In genomic region chr20:49653925-49654324, GRCh38 we compare ENCODE assay signal across 20 cellular contexts.
"Had no signal": no experiment of that assay in that cellular context is flagged by ENCODE, and none has a peak within 500 bp of the region (broad histone marks: within the 10 kb centered on the region; RNA-seq: fewer than 3 reads in every experiment).

No MANE protein-coding gene starts in this region.

- H3K9me3 ChIP-seq: esophagus muscularis mucosa, tibial nerve had no signal

- H3K4me3 Mint-ChIP-seq: activated CD4-positive, alpha-beta memory T cell treated with anti-CD3 and anti-CD28 coated beads, Interleukin-2, amount 10 ng/mL, durations not matched to agents 7 days and 5 days; activated CD4-positive, alpha-beta T cell treated with anti-CD3 and anti-CD28 coated beads, Interleukin-2, amount 10 ng/mL, durations not matched to agents 7 days and 5 days; activated T-cell treated with anti-CD3 and anti-CD28 coated beads, Interleukin-2, amount 50 U/mL, for 4 hours; activated T-helper 17 cell treated with anti-CD3 and anti-CD28 coated beads, Interleukin-2, amount 50 U/mL, for 72 hours; mesothelial cell of epicardium; naive thymus-derived CD8-positive, alpha-beta T cell had no signal

- H3K4me1 Mint-ChIP-seq: mesothelial cell of epicardium had no signal

- H3K27ac Mint-ChIP-seq: activated CD4-positive, alpha-beta memory T cell treated with anti-CD3 and anti-CD28 coated beads, Interleukin-2, amount 10 ng/mL, durations not matched to agents 7 days and 5 days; activated CD4-positive, alpha-beta T cell treated with anti-CD3 and anti-CD28 coated beads, Interleukin-2, amount 10 ng/mL, durations not matched to agents 7 days and 5 days; activated T-helper 17 cell treated with anti-CD3 and anti-CD28 coated beads, Interleukin-2, amount 50 U/mL, for 72 hours; mesothelial cell of epicardium had no signal

- DNase-seq: activated CD4-positive, alpha-beta memory T cell treated with anti-CD3 and anti-CD28 coated beads, Interleukin-2, amount 10 ng/mL, durations not matched to agents 7 days and 5 days; activated CD4-positive, alpha-beta T cell treated with anti-CD3 and anti-CD28 coated beads for 1 hour; activated CD4-positive, alpha-beta T cell treated with anti-CD3 and anti-CD28 coated beads, Interleukin-2, amount 10 ng/mL, durations not matched to agents 7 days and 5 days; activated gamma-delta T cell treated with Interleukin-2 at 50 U/mL for 16 hours; activated naive CD4-positive, alpha-beta T cell treated with anti-CD3 and anti-CD28 coated beads, Interleukin-2, amount 50 U/mL, for 16 hours; activated T-cell treated with anti-CD3 and anti-CD28 coated beads, Interleukin-2, amount 50 U/mL, for 4 hours; amniotic stem cell; central memory CD4-positive, alpha-beta T cell; foreskin keratinocyte; mammary epithelial cell; naive thymus-derived CD8-positive, alpha-beta T cell; posterior cingulate gyrus; stimulated activated CD4-positive, alpha-beta T cell treated with anti-CD3 and anti-CD28 coated beads, Interleukin-1b, Interleukin-23, amount 100 ng/mL, for 48 hours; stimulated activated naive CD4-positive, alpha-beta T cell; T-helper 2 cell had no signal

- H3K9me3 Mint-ChIP-seq: activated CD4-positive, alpha-beta memory T cell treated with anti-CD3 and anti-CD28 coated beads, Interleukin-2, amount 10 ng/mL, durations not matched to agents 7 days and 5 days; activated CD4-positive, alpha-beta T cell treated with anti-CD3 and anti-CD28 coated beads, Interleukin-2, amount 10 ng/mL, durations not matched to agents 7 days and 5 days; activated T-cell treated with anti-CD3 and anti-CD28 coated beads, Interleukin-2, amount 50 U/mL, for 4 hours; activated T-helper 17 cell treated with anti-CD3 and anti-CD28 coated beads, Interleukin-2, amount 50 U/mL, for 72 hours; mesothelial cell of epicardium; naive thymus-derived CD8-positive, alpha-beta T cell had no signal

- H3K27ac ChIP-seq: esophagus muscularis mucosa, foreskin keratinocyte, tibial nerve had no signal

- H3K4me3 ChIP-seq: esophagus muscularis mucosa, smooth muscle cell, tibial nerve had no signal

- H3K27me3 Mint-ChIP-seq: activated CD4-positive, alpha-beta memory T cell treated with anti-CD3 and anti-CD28 coated beads, Interleukin-2, amount 10 ng/mL, durations not matched to agents 7 days and 5 days; activated CD4-positive, alpha-beta T cell treated with anti-CD3 and anti-CD28 coated beads, Interleukin-2, amount 10 ng/mL, durations not matched to agents 7 days and 5 days; activated T-helper 17 cell treated with anti-CD3 and anti-CD28 coated beads, Interleukin-2, amount 50 U/mL, for 72 hours; naive thymus-derived CD8-positive, alpha-beta T cell had no signal

- H3K4me1 ChIP-seq: foreskin keratinocyte had no signal

- H3K27me3 ChIP-seq: esophagus muscularis mucosa, foreskin keratinocyte, tibial nerve had no signal

- ATAC-seq: activated T-cell treated with anti-CD3 and anti-CD28 coated beads, Interleukin-2, amount 50 U/mL, for 4 hours; activated T-helper 17 cell treated with anti-CD3 and anti-CD28 coated beads, Interleukin-2, amount 50 U/mL, for 72 hours; foreskin keratinocyte; naive thymus-derived CD8-positive, alpha-beta T cell had no signal

- H3K4me2 ChIP-seq: smooth muscle cell had no signal
